ENCODE assay signal across 2 cellular contexts in genomic region chr22:17159504-17159951, GRCh38.
A peak's percentile ranks its signal among the peaks of the same experiment; 100 is the strongest.
TF ChIP-seq lines count a peak whose summit lies in the region.

No MANE protein-coding gene starts in this region.

TF ChIP-seq in liver, 16 proteins besides CTCF, POLR2A, EP300 and RAD21:
- peak in 1 of 2 donors; percentile 63 for TF ChIP-seq JUND (IDR thresholded peaks at IDR 0.05)
- TF ChIP-seq HNF4G (IDR thresholded peaks at IDR 0.05): no peak
- TF ChIP-seq GABPA (IDR thresholded peaks at IDR 0.05 in 1 of 2, conservative IDR thresholded peaks at IDR 0.05 in 1 of 2): no peak
- TF ChIP-seq RXRA (IDR thresholded peaks at IDR 0.05): peak in 1 of 2 donors; percentile 71
- TF ChIP-seq NR2F2 (IDR thresholded peaks at IDR 0.05): no peak
- peak; percentile 72 for TF ChIP-seq REST (IDR thresholded peaks at IDR 0.05)
- no peak for TF ChIP-seq FOXA2 (IDR thresholded peaks at IDR 0.05)
- peak; percentile 87 to 98 for TF ChIP-seq EGR1 (IDR thresholded peaks at IDR 0.05; ENCODE audit: low read depth in 2 of 2)
- TF ChIP-seq YY1 (IDR thresholded peaks at IDR 0.05): peak; percentile 84
- peak; percentile 19 to 70 for TF ChIP-seq HNF4A (conservative IDR thresholded peaks at IDR 0.05)
- no peak for TF ChIP-seq ATF3 (IDR thresholded peaks at IDR 0.05)
- no peak for TF ChIP-seq MAX (IDR thresholded peaks at IDR 0.05)
- peak; percentile 6 for TF ChIP-seq SP1 (IDR thresholded peaks at IDR 0.05)
- no peak for TF ChIP-seq FOXA1 (IDR thresholded peaks at IDR 0.05)
- no peak for TF ChIP-seq TAF1 (conservative IDR thresholded peaks at IDR 0.05)
- no peak for TF ChIP-seq ZBTB33 (IDR thresholded peaks at IDR 0.05)
TF ChIP-seq in liver: peak in this region for 7.

TF ChIP-seq in HepG2, 621 proteins besides CTCF, POLR2A, EP300 and RAD21:
- TF ChIP-seq SSRP1 (CRISPR knock-in tag; IDR thresholded peaks at IDR 0.05) (no peak), ATAD3A (CRISPR knock-in tag; IDR thresholded peaks at IDR 0.05) (no peak), FOXA1 (IDR thresholded peaks at IDR 0.05) (no peak), FOXA1 (CRISPR knock-in tag; IDR thresholded peaks at IDR 0.05) (no peak)
